ENCODE assay signal across 6 cellular contexts in the genomic region with DNA sequence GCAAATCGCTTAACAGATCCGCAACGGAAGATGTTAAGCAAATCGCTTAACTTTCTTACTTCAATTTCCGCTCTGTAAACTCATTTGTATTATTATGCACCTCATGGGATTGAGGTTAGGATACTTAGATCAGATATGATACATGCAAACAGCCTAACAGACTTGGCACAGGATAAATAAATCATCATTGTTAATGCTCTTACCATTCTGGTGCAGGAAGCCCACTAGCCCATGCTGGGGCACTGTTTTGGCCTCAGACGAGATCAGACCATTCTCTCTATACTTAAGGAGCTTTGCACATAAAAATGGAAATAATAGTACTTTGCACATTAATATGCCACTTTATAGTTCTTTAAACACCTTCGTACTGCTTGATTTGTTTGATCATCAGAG. TPM values are rescaled to one million over a fixed set of nuclear protein-coding genes. Genes with fewer than 3 reads are reported as not detected.
DNase-seq lines count a peak whose midpoint lies in the region; ATAC-seq and TF ChIP-seq lines count a peak whose summit lies in the region.

No MANE protein-coding gene starts in this region.

- H3K36me3 Mint-ChIP-seq in activated T-helper 17 cell treated with anti-CD3 and anti-CD28 coated beads, Interleukin-2, amount 50 U/mL, for 72 hours (ENCODE audit: low read depth) = peaks cover 79% of the 10 kb centered on the region

- H3K4me3 Mint-ChIP-seq in activated T-helper 17 cell treated with anti-CD3 and anti-CD28 coated beads, Interleukin-2, amount 50 U/mL, for 72 hours = peak overlapping the region; percentile 83

- DNase-seq in HL-60 (ENCODE audit: low read depth in 1 of 2, low spot score in 1 of 2) (peak; percentile 36 to 40), lower leg skin (ENCODE audit: low spot score in 2 of 2) (no peak)

- peak overlapping the region; percentile 92 for H3K27ac ChIP-seq in HL-60 (replicated peaks)
- H3K27ac ChIP-seq in muscle layer of duodenum (ENCODE audit: low read length) = peak overlapping the region; percentile 43

- H3K4me1 ChIP-seq in muscle layer of duodenum (ENCODE audit: control insufficient read depth in 1 of 2, insufficient read depth in 2 of 2, low read length in 2 of 2) = peaks cover 16 to 22% of the 10 kb centered on the region in 2 donors

- no peaks in the 10 kb centered on the region for H3K27me3 Mint-ChIP-seq in activated T-helper 17 cell treated with anti-CD3 and anti-CD28 coated beads, Interleukin-2, amount 50 U/mL, for 72 hours

- peak overlapping the region; percentile 96 for H3K27ac Mint-ChIP-seq in activated T-helper 17 cell treated with anti-CD3 and anti-CD28 coated beads, Interleukin-2, amount 50 U/mL, for 72 hours

- H3K4me3 ChIP-seq in HL-60 (replicated peaks; ENCODE audit: insufficient read depth, low read length) = peak overlapping the region; percentile 93
- H3K4me3 ChIP-seq in muscle layer of duodenum (ENCODE audit: low read depth in 1 of 2, low read length in 2 of 2) = peak overlapping the region; percentile 86 to 100
- H3K4me3 ChIP-seq in lower leg skin (ENCODE audit: low read depth, poor library complexity, severe bottlenecking) = no peak overlapping the region

- H3K27me3 ChIP-seq in HL-60 (ENCODE audit: insufficient read depth, poor library complexity, severe bottlenecking) (no peaks in the 10 kb centered on the region), muscle layer of duodenum (ENCODE audit: low read depth, low read length) (no peaks in the 10 kb centered on the region)

- peaks cover 12% of the 10 kb centered on the region for H3K4me1 Mint-ChIP-seq in activated T-helper 17 cell treated with anti-CD3 and anti-CD28 coated beads, Interleukin-2, amount 50 U/mL, for 72 hours

- no peak for TF ChIP-seq POLR2A in lower leg skin (IDR thresholded peaks at IDR 0.05)

- H3K36me3 ChIP-seq in muscle layer of duodenum (ENCODE audit: control insufficient read depth in 1 of 2, insufficient read depth in 2 of 2, low read length in 2 of 2) = peaks cover 8 to 21% of the 10 kb centered on the region in 2 donors

- TF ChIP-seq CTCF in HL-60 (IDR thresholded peaks at IDR 0.05; ENCODE audit: insufficient read depth, low read length) (peak; percentile 10), lower leg skin (IDR thresholded peaks at IDR 0.05) (no peak)

- ATAC-seq in activated T-helper 17 cell treated with anti-CD3 and anti-CD28 coated beads, Interleukin-2, amount 50 U/mL, for 72 hours (replicated peaks) = no peak
- ATAC-seq in GM19455 (IDR thresholded peaks at IDR 0.05; ENCODE audit: unreplicated experiment) (no peak), GM19467 (IDR thresholded peaks at IDR 0.05; ENCODE audit: unreplicated experiment) (no peak)

- intact Hi-C loops in lower leg skin (cut with DNase I; ENCODE audit: low total_unique reads) = no loop called here

- no peaks in the 10 kb centered on the region for H3K9me3 Mint-ChIP-seq in activated T-helper 17 cell treated with anti-CD3 and anti-CD28 coated beads, Interleukin-2, amount 50 U/mL, for 72 hours

- WGBS in lower leg skin, 2 donors = 3% methylated on average over 7 of the region's 7 CpGs

- H3K9me3 ChIP-seq in muscle layer of duodenum (ENCODE audit: control insufficient read depth in 1 of 2, low read length in 2 of 2) = no peaks in the 10 kb centered on the region

RNA-seq across cellular contexts. Expression of gene NCAPD2, which starts 0.4 kb away (rescaled TPM):
- 100 to 1,000 TPM; 167 to 176 TPM for total RNA-seq in activated T-helper 17 cell treated with anti-CD3 and anti-CD28 coated beads, Interleukin-2, amount 50 U/mL, for 72 hours
- total RNA-seq in lower leg skin = 10 to 100 TPM; 18.5 to 25.9 (median 22.5) TPM

RNA-seq across cellular contexts. Expression of gene MRPL51, which starts 1.3 kb away (rescaled TPM):
- total RNA-seq in activated T-helper 17 cell treated with anti-CD3 and anti-CD28 coated beads, Interleukin-2, amount 50 U/mL, for 72 hours = 100 to 1,000 TPM; 262 to 317 TPM
- total RNA-seq in lower leg skin = 10 to 100 TPM; 38.6 to 62.1 (median 58.7) TPM

RNA-seq across cellular contexts. Expression of gene VAMP1, which starts 23.9 kb away (rescaled TPM):
- 10 to 100 TPM; 19.9 to 81.8 TPM for total RNA-seq in activated T-helper 17 cell treated with anti-CD3 and anti-CD28 coated beads, Interleukin-2, amount 50 U/mL, for 72 hours
- 1 to 10 TPM; 2.1 to 6.6 (median 4.4) TPM for total RNA-seq in lower leg skin

RNA-seq across cellular contexts. Expression of gene GAPDH, which starts 40.0 kb away (rescaled TPM):
- 1,000 to 10,000 TPM; 7,000 to 9,788 TPM for total RNA-seq in activated T-helper 17 cell treated with anti-CD3 and anti-CD28 coated beads, Interleukin-2, amount 50 U/mL, for 72 hours
- 1,000 to 10,000 TPM; 1,190 to 2,139 (median 1,514) TPM for total RNA-seq in lower leg skin

RNA-seq across cellular contexts. Expression of gene TAPBPL, which starts 42.5 kb away (rescaled TPM):
- total RNA-seq in activated T-helper 17 cell treated with anti-CD3 and anti-CD28 coated beads, Interleukin-2, amount 50 U/mL, for 72 hours = 10 to 100 TPM; 24.1 to 28.2 TPM
- total RNA-seq in lower leg skin = 10 to 100 TPM; 11.4 to 23.8 (median 17.6) TPM

Comparison
In these comparisons a context has a peak if more than half of its experiments do, and no peak if none do; other contexts are left out.
1. DNase-seq: peak in HL-60 (2 of 2); none in lower leg skin (0 of 2).
2. RNA of gene NCAPD2, which starts 0.4 kb away (total RNA-seq): 167 to 176 TPM in activated T-helper 17 cell treated with anti-CD3 and anti-CD28 coated beads, Interleukin-2, amount 50 U/mL, for 72 hours; 18.5 to 25.9 TPM in lower leg skin; every median in the first group is over 4 times any median in the second.
3. RNA of gene MRPL51, which starts 1.3 kb away (total RNA-seq): 262 to 317 TPM in activated T-helper 17 cell treated with anti-CD3 and anti-CD28 coated beads, Interleukin-2, amount 50 U/mL, for 72 hours; 38.6 to 62.1 TPM in lower leg skin; every median in the first group is over 4 times any median in the second.